25 cellular contexts compared by ENCODE assay signal in genomic region chr2:29187926-29188325, GRCh38.
DNase-seq lines count a peak whose midpoint lies in the region; ATAC-seq, FAIRE-seq and TF ChIP-seq lines count a peak whose summit lies in the region.
"Had no signal": no experiment of that assay in that cellular context is flagged by ENCODE, and none has a peak within 500 bp of the region (broad histone marks: within the 10 kb centered on the region; RNA-seq: fewer than 3 reads in every experiment).

No MANE protein-coding gene starts in this region.

- DNase-seq in BJ (ENCODE audit: low read depth) (peak; percentile 14), HT-29 (ENCODE audit: low spot score) (peak; percentile 29), astrocyte (ENCODE audit: low read depth) (peak; percentile 62), foreskin fibroblast (peak; percentile 10 to 61), T-helper 17 cell (no peak), SKM-1 (lab: John Stamatoyannopoulos, UW; ENCODE audit: unreplicated experiment) (no peak)
- no peak for DNase-seq in effector CD8-positive, alpha-beta T cell (lab: John Stamatoyannopoulos, UW)
- no peak for DNase-seq in T-helper 2 cell treated with Interferon-gamma antibody and Interleukin-4, amounts not matched to agents 5 μg/mL and 100 μg/mL, for 36 hours (ENCODE audit: low spot score)
- DNase-seq: activated CD4-positive, alpha-beta T cell treated with anti-CD3 and anti-CD28 coated beads, Interleukin-2, amount 10 ng/mL, durations not matched to agents 24 days and 14 days; activated CD8-positive, alpha-beta memory T cell treated with anti-CD3 and anti-CD28 coated beads, Interleukin-2, amount 10 ng/mL, durations not matched to agents 7 days and 5 days; activated naive CD8-positive, alpha-beta T cell treated with anti-CD3 and anti-CD28 coated beads for 36 hours; dermis blood vessel endothelial cell; DMS79; glutamatergic neuron; midbrain; NCI-H1417 treated with DMSO at 0.1 percent for 48 hours; NCI-H524 treated with DMSO at 0.1 percent for 48 hours; stimulated activated CD4-positive, alpha-beta T cell treated with anti-CD3 and anti-CD28 coated beads, Interleukin-1b, Interleukin-23, amount 100 ng/mL, for 48 hours; stimulated activated naive CD4-positive, alpha-beta T cell treated with Interleukin-2 at 50 U/mL for 16 hours had no signal

- H3K4me3 ChIP-seq in BJ (ENCODE audit: low read depth, low read length) (no peak overlapping the region), astrocyte (ENCODE audit: insufficient read depth, low read depth, low read length) (no peak overlapping the region), foreskin fibroblast (ENCODE audit: low read depth in 1 of 2, low read length in 2 of 2) (no peak overlapping the region)
- H3K4me3 ChIP-seq: HAP-1, tibial nerve had no signal

- POLR2A ChIA-PET in BJ (lab: Charles Lee) = no interaction called here

- H3K4me1 Mint-ChIP-seq in astrocyte (ENCODE audit: low read depth, unreplicated experiment) (peaks cover 2% of the 10 kb centered on the region), T-helper 17 cell (peaks cover 4% of the 10 kb centered on the region)
- no peaks in the 10 kb centered on the region for H3K4me1 Mint-ChIP-seq in T-helper 2 cell treated with Interferon-gamma antibody and Interleukin-4, amounts not matched to agents 5 μg/mL and 100 μg/mL, for 36 hours (ENCODE audit: low read depth)
- H3K4me1 Mint-ChIP-seq: activated CD4-positive, alpha-beta T cell treated with anti-CD3 and anti-CD28 coated beads, Interleukin-2, amount 10 ng/mL, durations not matched to agents 24 days and 14 days; nephron had no signal

- H3K36me3 ChIP-seq in BJ (ENCODE audit: control insufficient read depth, insufficient read depth, low read length) (0 out of 2 replicates have a peak, but pooled peaks cover 4% of the 10 kb centered on the region), astrocyte (ENCODE audit: insufficient read depth, low read length) (peaks cover 5% of the 10 kb centered on the region)
- H3K36me3 ChIP-seq: HAP-1 had no signal

- H3K79me2 ChIP-seq in astrocyte (ENCODE audit: insufficient read depth, low read length) = no peaks in the 10 kb centered on the region

- H3K27me3 ChIP-seq in BJ (ENCODE audit: control insufficient read depth, insufficient read depth, low read length) (no peaks in the 10 kb centered on the region), astrocyte (ENCODE audit: insufficient read depth, low read length) (no peaks in the 10 kb centered on the region)
- H3K27me3 ChIP-seq: tibial nerve had no signal

- H3K36me3 Mint-ChIP-seq in astrocyte (ENCODE audit: low read depth, unreplicated experiment) = peaks cover 11% of the 10 kb centered on the region
- peaks cover 4% of the 10 kb centered on the region for H3K36me3 Mint-ChIP-seq in T-helper 17 cell (ENCODE audit: low read depth)
- H3K36me3 Mint-ChIP-seq in T-helper 2 cell treated with Interferon-gamma antibody and Interleukin-4, amounts not matched to agents 5 μg/mL and 100 μg/mL, for 36 hours (ENCODE audit: low read depth) = peaks cover 7% of the 10 kb centered on the region

- H3K27me3 Mint-ChIP-seq in astrocyte (ENCODE audit: low read depth, unreplicated experiment) (no peaks in the 10 kb centered on the region), T-helper 17 cell (no peaks in the 10 kb centered on the region)
- no peaks in the 10 kb centered on the region for H3K27me3 Mint-ChIP-seq in T-helper 2 cell treated with Interferon-gamma antibody and Interleukin-4, amounts not matched to agents 5 μg/mL and 100 μg/mL, for 36 hours (ENCODE audit: low read depth)
- H3K27me3 Mint-ChIP-seq: activated CD4-positive, alpha-beta T cell treated with anti-CD3 and anti-CD28 coated beads, Interleukin-2, amount 10 ng/mL, durations not matched to agents 24 days and 14 days; activated CD8-positive, alpha-beta memory T cell treated with anti-CD3 and anti-CD28 coated beads, Interleukin-2, amount 10 ng/mL, durations not matched to agents 7 days and 5 days; activated naive CD8-positive, alpha-beta T cell treated with anti-CD3 and anti-CD28 coated beads for 36 hours had no signal

- ATAC-seq in T-helper 17 cell = no peak
- ATAC-seq: activated CD8-positive, alpha-beta memory T cell treated with anti-CD3 and anti-CD28 coated beads, Interleukin-2, amount 10 ng/mL, durations not matched to agents 7 days and 5 days; Right ventricle myocardium inferior had no signal

- H3K4me3 Mint-ChIP-seq in astrocyte (ENCODE audit: unreplicated experiment) = no peak overlapping the region
- H3K4me3 Mint-ChIP-seq in T-helper 17 cell = no peak overlapping the region
- H3K4me3 Mint-ChIP-seq in T-helper 2 cell treated with Interferon-gamma antibody and Interleukin-4, amounts not matched to agents 5 μg/mL and 100 μg/mL, for 36 hours = no peak overlapping the region
- H3K4me3 Mint-ChIP-seq: activated CD4-positive, alpha-beta T cell treated with anti-CD3 and anti-CD28 coated beads, Interleukin-2, amount 10 ng/mL, durations not matched to agents 24 days and 14 days; activated CD8-positive, alpha-beta memory T cell treated with anti-CD3 and anti-CD28 coated beads, Interleukin-2, amount 10 ng/mL, durations not matched to agents 7 days and 5 days; activated naive CD8-positive, alpha-beta T cell treated with anti-CD3 and anti-CD28 coated beads for 36 hours; activated T-helper 1 cell treated with anti-CD3 and anti-CD28 coated beads, Interleukin-12 subunit alpha, Interleukin-12 subunit beta, Interleukin-2, Interleukin-4 antibody, amounts not matched to agents 30 ng/mL and 10 ng/mL and 1 ng/mL, durations not matched to agents 14 hours and 24 hours and 36 hours; nephron had no signal

- CTCF ChIA-PET in BJ (lab: Yijun Ruan, JAX) = no interaction called here

- H3K27ac Mint-ChIP-seq in astrocyte (ENCODE audit: unreplicated experiment) (no peak overlapping the region), T-helper 17 cell (no peak overlapping the region)
- H3K27ac Mint-ChIP-seq in T-helper 2 cell treated with Interferon-gamma antibody and Interleukin-4, amounts not matched to agents 5 μg/mL and 100 μg/mL, for 36 hours = no peak overlapping the region
- H3K27ac Mint-ChIP-seq: activated CD4-positive, alpha-beta T cell treated with anti-CD3 and anti-CD28 coated beads, Interleukin-2, amount 10 ng/mL, durations not matched to agents 24 days and 14 days; activated CD8-positive, alpha-beta memory T cell treated with anti-CD3 and anti-CD28 coated beads, Interleukin-2, amount 10 ng/mL, durations not matched to agents 7 days and 5 days; activated naive CD8-positive, alpha-beta T cell treated with anti-CD3 and anti-CD28 coated beads for 36 hours; activated T-helper 1 cell treated with anti-CD3 and anti-CD28 coated beads, Interleukin-12 subunit alpha, Interleukin-12 subunit beta, Interleukin-2, Interleukin-4 antibody, amounts not matched to agents 30 ng/mL and 10 ng/mL and 1 ng/mL, durations not matched to agents 14 hours and 24 hours and 36 hours; nephron had no signal

- H3K9ac ChIP-seq in astrocyte (ENCODE audit: low read length) = no peak overlapping the region

- TF ChIP-seq CTCF in BJ (IDR thresholded peaks at IDR 0.05; ENCODE audit: insufficient read depth, low read depth, low read length) (no peak), astrocyte (IDR thresholded peaks at IDR 0.05; ENCODE audit: insufficient read depth, low read depth, low read length) (no peak), foreskin fibroblast (IDR thresholded peaks at IDR 0.05; ENCODE audit: low read depth, low read length) (no peak)

- H3K4me1 ChIP-seq in astrocyte (ENCODE audit: insufficient read depth, low read length) = peaks cover 9% of the 10 kb centered on the region
- H3K4me1 ChIP-seq: HAP-1, tibial nerve had no signal

- H3K9me3 Mint-ChIP-seq in astrocyte (ENCODE audit: unreplicated experiment) = peaks cover 8% of the 10 kb centered on the region
- H3K9me3 Mint-ChIP-seq in T-helper 2 cell treated with Interferon-gamma antibody and Interleukin-4, amounts not matched to agents 5 μg/mL and 100 μg/mL, for 36 hours = peaks cover 5% of the 10 kb centered on the region
- H3K9me3 Mint-ChIP-seq: activated T-helper 1 cell treated with anti-CD3 and anti-CD28 coated beads, Interleukin-12 subunit alpha, Interleukin-12 subunit beta, Interleukin-2, Interleukin-4 antibody, amounts not matched to agents 30 ng/mL and 10 ng/mL and 1 ng/mL, durations not matched to agents 14 hours and 24 hours and 36 hours had no signal

- H4K20me1 ChIP-seq in astrocyte (ENCODE audit: insufficient read depth, low read length) = no peaks in the 10 kb centered on the region

- FAIRE-seq in astrocyte (lab: Jason Lieb, UNC) = no peak
- FAIRE-seq: TTC549 had no signal

- H2AFZ ChIP-seq in astrocyte (ENCODE audit: low read depth, low read length) = no peak overlapping the region

- no peak overlapping the region for H3K4me2 ChIP-seq in astrocyte (ENCODE audit: low read length)

- H3K27ac ChIP-seq in astrocyte (ENCODE audit: low read depth, low read length) = no peak overlapping the region
- H3K27ac ChIP-seq: tibial nerve had no signal

- H3K9me3 ChIP-seq in astrocyte (ENCODE audit: insufficient read depth, low read depth, low read length) = no peaks in the 10 kb centered on the region
- no peaks in the 10 kb centered on the region for H3K9me3 ChIP-seq in T-helper 17 cell (ENCODE audit: control insufficient read depth, low read length, poor library complexity, severe bottlenecking)
- H3K9me3 ChIP-seq: HAP-1, tibial nerve had no signal

Comparison
In these comparisons a context has a peak if more than half of its experiments do, and no peak if none do; other contexts are left out.
1. DNase-seq: peak in BJ (single experiment), HT-29 (single experiment), astrocyte (single experiment) and foreskin fibroblast (2 of 2); none in T-helper 17 cell (0 of 3), SKM-1 (single experiment), effector CD8-positive, alpha-beta T cell (single experiment) and T-helper 2 cell treated with Interferon-gamma antibody and Interleukin-4, amounts not matched to agents 5 μg/mL and 100 μg/mL, for 36 hours (single experiment).